In the genomic region with DNA sequence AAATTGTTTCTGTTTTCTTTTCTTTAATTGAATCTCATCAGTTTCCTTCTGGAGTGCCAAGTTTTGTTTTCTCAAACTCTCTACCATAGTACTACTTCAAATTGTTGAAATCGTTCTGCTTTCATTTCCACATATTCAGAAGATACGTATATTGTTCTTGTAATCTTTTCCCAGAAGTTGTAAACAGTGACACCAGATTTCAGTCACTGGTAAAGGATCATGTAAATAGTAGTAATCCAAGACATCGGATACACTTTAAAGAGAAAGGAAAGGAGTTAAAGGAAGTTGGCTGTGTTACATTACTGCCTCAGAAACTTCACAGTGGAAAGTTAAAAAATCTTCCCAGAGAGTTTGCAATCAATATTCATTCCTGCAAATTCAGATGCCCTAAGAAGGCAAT, we compare ENCODE assay signal across 12 cellular contexts.
DNase-seq lines count a peak whose midpoint lies in the region; ATAC-seq and TF ChIP-seq lines count a peak whose summit lies in the region.
"Had no signal": no experiment of that assay in that cellular context is flagged by ENCODE, and none has a peak within 500 bp of the region (broad histone marks: within the 10 kb centered on the region; RNA-seq: fewer than 3 reads in every experiment).

No MANE protein-coding gene starts in this region.

- peaks cover 3 to 93% (median 57%) of the 10 kb centered on the region in 4 donors for H3K4me1 ChIP-seq in tibial nerve

- no peaks in the 10 kb centered on the region for H3K9me3 ChIP-seq in tibial nerve

- no peak for ATAC-seq in HG03565 (IDR thresholded peaks at IDR 0.05; ENCODE audit: unreplicated experiment)
- no peak for ATAC-seq in activated T-helper 17 cell treated with anti-CD3 and anti-CD28 coated beads, Interleukin-2, amount 50 U/mL, for 72 hours (replicated peaks)
- ATAC-seq: activated CD8-positive, alpha-beta T cell treated with anti-CD3 and anti-CD28 coated beads, Interleukin-2, amount 10 ng/mL, durations not matched to agents 7 days and 5 days had no signal

- no peaks in the 10 kb centered on the region for H3K36me3 Mint-ChIP-seq in activated naive CD4-positive, alpha-beta T cell treated with anti-CD3 and anti-CD28 coated beads, Interleukin-2, amount 50 U/mL, for 24 hours
- peaks cover 8% of the 10 kb centered on the region for H3K36me3 Mint-ChIP-seq in mesothelial cell of epicardium
- H3K36me3 Mint-ChIP-seq in activated T-helper 17 cell treated with anti-CD3 and anti-CD28 coated beads, Interleukin-2, amount 50 U/mL, for 72 hours (ENCODE audit: low read depth) = no peaks in the 10 kb centered on the region

- H3K27me3 Mint-ChIP-seq in activated naive CD4-positive, alpha-beta T cell treated with anti-CD3 and anti-CD28 coated beads, Interleukin-2, amount 50 U/mL, for 24 hours = no peaks in the 10 kb centered on the region
- H3K27me3 Mint-ChIP-seq in mesothelial cell of epicardium (ENCODE audit: low read depth) = no peaks in the 10 kb centered on the region
- H3K27me3 Mint-ChIP-seq in activated T-helper 17 cell treated with anti-CD3 and anti-CD28 coated beads, Interleukin-2, amount 50 U/mL, for 72 hours = no peaks in the 10 kb centered on the region

- whole genome bisulfite sequencing in tibial nerve, 2 donors = 7 to 8% methylated on average over 3 of the region's 3 CpGs

- no peaks in the 10 kb centered on the region for H3K27me3 ChIP-seq in tibial nerve

- DNase-seq in activated naive CD4-positive, alpha-beta T cell (lab: John Stamatoyannopoulos, UW) = no peak
- peak; percentile 31 for DNase-seq in dedifferentiated amniotic fluid mesenchymal stem cell (ENCODE audit: extremely low spot score)
- DNase-seq in mesothelial cell of epicardium (ENCODE audit: low spot score in 2 of 2, unreplicated experiment in 2 of 2) = no peak
- DNase-seq in tibial nerve (ENCODE audit: low spot score in 2 of 2) = no peak
- no peak for DNase-seq in NCI-H1436 treated with DMSO at 0.1 percent for 48 hours (lab: John Stamatoyannopoulos, UW)
- DNase-seq: activated CD8-positive, alpha-beta T cell treated with anti-CD3 and anti-CD28 coated beads, Interleukin-2, amount 10 ng/mL, durations not matched to agents 7 days and 5 days; EL; NCI-H1105; T-helper 1 cell had no signal

- H3K36me3 ChIP-seq in tibial nerve = no peaks in the 10 kb centered on the region

- H3K27ac Mint-ChIP-seq in activated naive CD4-positive, alpha-beta T cell treated with anti-CD3 and anti-CD28 coated beads, Interleukin-2, amount 50 U/mL, for 24 hours = peak overlapping the region; percentile 32
- H3K27ac Mint-ChIP-seq in mesothelial cell of epicardium = peak overlapping the region; percentile 92
- H3K27ac Mint-ChIP-seq in activated T-helper 17 cell treated with anti-CD3 and anti-CD28 coated beads, Interleukin-2, amount 50 U/mL, for 72 hours = no peak overlapping the region
- H3K27ac Mint-ChIP-seq: activated CD8-positive, alpha-beta T cell treated with anti-CD3 and anti-CD28 coated beads, Interleukin-2, amount 10 ng/mL, durations not matched to agents 7 days and 5 days had no signal

- TF ChIP-seq CTCF in mesothelial cell of epicardium (IDR thresholded peaks at IDR 0.05; ENCODE audit: unreplicated experiment) (no peak), tibial nerve (IDR thresholded peaks at IDR 0.05) (no peak)

- no peak overlapping the region for H3K4me3 Mint-ChIP-seq in activated naive CD4-positive, alpha-beta T cell treated with anti-CD3 and anti-CD28 coated beads, Interleukin-2, amount 50 U/mL, for 24 hours
- H3K4me3 Mint-ChIP-seq in mesothelial cell of epicardium = no peak overlapping the region
- H3K4me3 Mint-ChIP-seq in activated T-helper 17 cell treated with anti-CD3 and anti-CD28 coated beads, Interleukin-2, amount 50 U/mL, for 72 hours = no peak overlapping the region
- H3K4me3 Mint-ChIP-seq: activated CD8-positive, alpha-beta T cell treated with anti-CD3 and anti-CD28 coated beads, Interleukin-2, amount 10 ng/mL, durations not matched to agents 7 days and 5 days had no signal

- TF ChIP-seq EP300 in tibial nerve (IDR thresholded peaks at IDR 0.05) = peak in 1 of 2 donors; percentile 29

- no peaks in the 10 kb centered on the region for H3K9me3 Mint-ChIP-seq in activated naive CD4-positive, alpha-beta T cell treated with anti-CD3 and anti-CD28 coated beads, Interleukin-2, amount 50 U/mL, for 24 hours
- no peaks in the 10 kb centered on the region for H3K9me3 Mint-ChIP-seq in mesothelial cell of epicardium
- H3K9me3 Mint-ChIP-seq in activated T-helper 17 cell treated with anti-CD3 and anti-CD28 coated beads, Interleukin-2, amount 50 U/mL, for 72 hours = no peaks in the 10 kb centered on the region

- TF ChIP-seq POLR2A in tibial nerve (IDR thresholded peaks at IDR 0.05) = no peak

- H3K4me1 Mint-ChIP-seq in activated naive CD4-positive, alpha-beta T cell treated with anti-CD3 and anti-CD28 coated beads, Interleukin-2, amount 50 U/mL, for 24 hours = peaks cover 26% of the 10 kb centered on the region
- peaks cover 70% of the 10 kb centered on the region for H3K4me1 Mint-ChIP-seq in mesothelial cell of epicardium
- no peaks in the 10 kb centered on the region for H3K4me1 Mint-ChIP-seq in activated T-helper 17 cell treated with anti-CD3 and anti-CD28 coated beads, Interleukin-2, amount 50 U/mL, for 72 hours

- H3K27ac ChIP-seq in tibial nerve = peak overlapping the region; percentile 65 to 95 (median 82)

- peak overlapping the region in 2 of 4 donors; percentile 11 to 19 for H3K4me3 ChIP-seq in tibial nerve
